In the genomic region with DNA sequence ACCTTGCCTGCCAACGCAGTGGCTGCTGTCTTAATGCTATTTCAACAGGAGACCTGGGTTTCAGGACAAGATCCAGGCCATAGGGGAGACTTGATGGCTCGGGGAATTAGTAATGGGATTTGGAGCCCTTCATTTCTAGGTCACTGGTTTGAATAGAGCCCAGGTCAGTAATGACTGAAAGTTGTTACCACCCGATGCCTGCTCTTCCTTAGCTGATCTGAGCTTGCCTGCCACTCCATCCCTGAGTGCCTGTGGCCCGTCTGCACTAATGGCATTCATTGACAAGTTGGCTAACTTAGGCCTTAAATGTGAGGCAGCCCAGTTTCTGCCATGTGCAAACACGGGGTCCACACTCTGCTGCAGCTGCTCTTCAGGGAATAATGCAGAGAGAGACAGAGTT, we compare ENCODE assay signal across 13 cellular contexts.
DNase-seq lines count a peak whose midpoint lies in the region; ATAC-seq and TF ChIP-seq lines count a peak whose summit lies in the region.
"Had no signal": no experiment of that assay in that cellular context is flagged by ENCODE, and none has a peak within 500 bp of the region (broad histone marks: within the 10 kb centered on the region; RNA-seq: fewer than 3 reads in every experiment).

No MANE protein-coding gene starts in this region.

- H3K4me1 ChIP-seq in GM23338 (ENCODE audit: insufficient read depth) (peaks cover 17% of the 10 kb centered on the region), smooth muscle cell (ENCODE audit: low read depth) (peaks cover 29% of the 10 kb centered on the region), upper lobe of left lung (peaks cover 9 to 31% (median 16%) of the 10 kb centered on the region in 4 donors)

- H3K36me3 Mint-ChIP-seq in GM23338 (ENCODE audit: low read depth) (no peaks in the 10 kb centered on the region), glutamatergic neuron (ENCODE audit: unreplicated experiment) (no peaks in the 10 kb centered on the region)
- H3K36me3 Mint-ChIP-seq: WTC11 had no signal

- ATAC-seq in GM23338: no peak
- no peak for ATAC-seq in upper lobe of left lung (ENCODE audit: low FRiP score in 2 of 2)

- H3K36me3 ChIP-seq in GM23338 (ENCODE audit: insufficient read depth): no peaks in the 10 kb centered on the region
- no peaks in the 10 kb centered on the region for H3K36me3 ChIP-seq in SU-DHL-6 (ENCODE audit: low read length)
- no peaks in the 10 kb centered on the region for H3K36me3 ChIP-seq in smooth muscle cell (ENCODE audit: low read depth)
- H3K36me3 ChIP-seq in upper lobe of left lung: no peaks in the 10 kb centered on the region

- WGBS in smooth muscle cell (ENCODE audit: low lambda C conversion rate): 51% methylated on average over 5 of the region's 5 CpGs
- WGBS in upper lobe of left lung, 2 donors: 70 to 81% methylated on average over 5 of the region's 5 CpGs

- no peak for TF ChIP-seq POLR2A in upper lobe of left lung (IDR thresholded peaks at IDR 0.05)

- no peaks in the 10 kb centered on the region for H3K27me3 ChIP-seq in GM23338 (ENCODE audit: insufficient read depth)
- H3K27me3 ChIP-seq in SU-DHL-6 (ENCODE audit: low read length): no peaks in the 10 kb centered on the region
- no peaks in the 10 kb centered on the region for H3K27me3 ChIP-seq in smooth muscle cell (ENCODE audit: low read depth)
- H3K27me3 ChIP-seq in upper lobe of left lung: no peaks in the 10 kb centered on the region

- H3K9me3 Mint-ChIP-seq in GM23338 (no peaks in the 10 kb centered on the region), glutamatergic neuron (ENCODE audit: unreplicated experiment) (no peaks in the 10 kb centered on the region)
- H3K9me3 Mint-ChIP-seq: WTC11 had no signal

- TF ChIP-seq EP300 in upper lobe of left lung (IDR thresholded peaks at IDR 0.05): no peak

- H3K27ac ChIP-seq in GM23338 (ENCODE audit: low read depth) (no peak overlapping the region), SU-DHL-6 (ENCODE audit: low read depth, low read length) (no peak overlapping the region), smooth muscle cell (ENCODE audit: low read depth) (peak overlapping the region; percentile 88), upper lobe of left lung (no peak overlapping the region)
- H3K27ac ChIP-seq: HL-60, psoas muscle had no signal

- no peak overlapping the region for H3K4me3 ChIP-seq in GM23338
- no peak overlapping the region for H3K4me3 ChIP-seq in SU-DHL-6 (ENCODE audit: insufficient read depth, low read length, poor library complexity, severe bottlenecking)
- H3K4me3 ChIP-seq in smooth muscle cell: no peak overlapping the region
- no peak overlapping the region for H3K4me3 ChIP-seq in upper lobe of left lung
- H3K4me3 ChIP-seq: psoas muscle had no signal

- H3K4me2 ChIP-seq in GM23338 (no peak overlapping the region), SU-DHL-6 (ENCODE audit: low read depth, low read length, poor library complexity, severe bottlenecking) (no peak overlapping the region), smooth muscle cell (peak overlapping the region; percentile 56)

- H3K9me2 ChIP-seq in GM23338 (ENCODE audit: insufficient read depth) (no peaks in the 10 kb centered on the region), SU-DHL-6 (replicated peaks; ENCODE audit: insufficient read depth, low read length) (no peaks in the 10 kb centered on the region)

- TF ChIP-seq CTCF in GM23338 (conservative IDR thresholded peaks at IDR 0.05; ENCODE audit: low read depth in 2 of 2): no peak
- TF ChIP-seq CTCF in SU-DHL-6 (IDR thresholded peaks at IDR 0.05; ENCODE audit: insufficient read depth, low read length, poor library complexity, severe bottlenecking): no peak
- no peak for TF ChIP-seq CTCF in glutamatergic neuron (IDR thresholded peaks at IDR 0.05; ENCODE audit: partially characterized antibody, unreplicated experiment)
- TF ChIP-seq CTCF in smooth muscle cell (IDR thresholded peaks at IDR 0.05; ENCODE audit: borderline replicate concordance, insufficient read depth, poor library complexity, severe bottlenecking): no peak
- no peak for TF ChIP-seq CTCF in upper lobe of left lung (IDR thresholded peaks at IDR 0.05)

- H3K9ac ChIP-seq in SU-DHL-6 (ENCODE audit: low read length): no peak overlapping the region
- no peak overlapping the region for H3K9ac ChIP-seq in smooth muscle cell (ENCODE audit: low read depth)

- no peak overlapping the region for H3K4me3 Mint-ChIP-seq in GM23338
- no peak overlapping the region for H3K4me3 Mint-ChIP-seq in glutamatergic neuron (ENCODE audit: unreplicated experiment)
- H3K4me3 Mint-ChIP-seq: WTC11 had no signal

- no peaks in the 10 kb centered on the region for H4K20me1 ChIP-seq in GM23338 (replicated peaks; ENCODE audit: insufficient read depth)
- H4K20me1 ChIP-seq in SU-DHL-6 (ENCODE audit: low read depth, low read length): no peaks in the 10 kb centered on the region
- H4K20me1 ChIP-seq in smooth muscle cell (ENCODE audit: low read depth): no peaks in the 10 kb centered on the region

- DNase-seq in GM23338 (ENCODE audit: low spot score) (no peak), glutamatergic neuron (peak; percentile 18), smooth muscle cell (lab: John Stamatoyannopoulos, UW; ENCODE audit: unreplicated experiment) (no peak), upper lobe of left lung (no peak), NCI-H2081 (lab: John Stamatoyannopoulos, UW) (no peak), HPDE6-E6E7 (ENCODE audit: extremely low spot score) (no peak), NCI-H128 (lab: John Stamatoyannopoulos, UW; ENCODE audit: unreplicated experiment) (no peak)
- DNase-seq: DMS79, NCI-H1436 treated with DMSO at 0.1 percent for 48 hours, psoas muscle had no signal

- H3K27ac Mint-ChIP-seq in GM23338: no peak overlapping the region
- H3K27ac Mint-ChIP-seq in glutamatergic neuron (ENCODE audit: unreplicated experiment): peak overlapping the region; percentile 17
- H3K27ac Mint-ChIP-seq: WTC11 had no signal

- H3K27me3 Mint-ChIP-seq in GM23338 (ENCODE audit: insufficient read depth, low read depth, poor library complexity) (no peaks in the 10 kb centered on the region), glutamatergic neuron (ENCODE audit: unreplicated experiment) (no peaks in the 10 kb centered on the region)

- no peaks in the 10 kb centered on the region for H3F3A ChIP-seq in GM23338 (replicated peaks; ENCODE audit: low read depth)
- H3F3A ChIP-seq in SU-DHL-6 (ENCODE audit: insufficient read depth): no peaks in the 10 kb centered on the region
- H3F3A ChIP-seq in smooth muscle cell (ENCODE audit: low read depth): peaks cover 32% of the 10 kb centered on the region

- H3K9me3 ChIP-seq in SU-DHL-6 (ENCODE audit: insufficient read depth, low read length) (no peaks in the 10 kb centered on the region), smooth muscle cell (replicated peaks; ENCODE audit: low read depth) (no peaks in the 10 kb centered on the region), upper lobe of left lung (no peaks in the 10 kb centered on the region)
- H3K9me3 ChIP-seq: psoas muscle had no signal

- peak overlapping the region; percentile 48 for H2AFZ ChIP-seq in GM23338
- peak overlapping the region; percentile 32 for H2AFZ ChIP-seq in SU-DHL-6 (ENCODE audit: low read depth, low read length, severe bottlenecking)
- H2AFZ ChIP-seq in smooth muscle cell (ENCODE audit: low read depth): peak overlapping the region; percentile 85

- H3K79me2 ChIP-seq in GM23338 (replicated peaks; ENCODE audit: insufficient read depth) (no peaks in the 10 kb centered on the region), SU-DHL-6 (ENCODE audit: insufficient read depth, low read length) (no peaks in the 10 kb centered on the region), smooth muscle cell (ENCODE audit: low read depth) (no peaks in the 10 kb centered on the region)

- H3K4me1 Mint-ChIP-seq in GM23338: peaks cover 18% of the 10 kb centered on the region
- H3K4me1 Mint-ChIP-seq in glutamatergic neuron (ENCODE audit: low read depth, unreplicated experiment): peaks cover 14% of the 10 kb centered on the region

TF ChIP-seq in GM23338, 12 proteins besides CTCF, POLR2A, EP300 and RAD21 (continues in another document):
- TF ChIP-seq ZNF331 (CRISPR knock-in tag; IDR thresholded peaks at IDR 0.05; ENCODE audit: low read depth): no peak
- no peak for TF ChIP-seq JUNB (IDR thresholded peaks at IDR 0.05; ENCODE audit: unreplicated experiment)
- TF ChIP-seq ZNF114 (CRISPR knock-in tag; IDR thresholded peaks at IDR 0.05): no peak
- TF ChIP-seq EZH2phosphoT487 (IDR thresholded peaks at IDR 0.05; ENCODE audit: unreplicated experiment): no peak
- TF ChIP-seq, protein P1, sequence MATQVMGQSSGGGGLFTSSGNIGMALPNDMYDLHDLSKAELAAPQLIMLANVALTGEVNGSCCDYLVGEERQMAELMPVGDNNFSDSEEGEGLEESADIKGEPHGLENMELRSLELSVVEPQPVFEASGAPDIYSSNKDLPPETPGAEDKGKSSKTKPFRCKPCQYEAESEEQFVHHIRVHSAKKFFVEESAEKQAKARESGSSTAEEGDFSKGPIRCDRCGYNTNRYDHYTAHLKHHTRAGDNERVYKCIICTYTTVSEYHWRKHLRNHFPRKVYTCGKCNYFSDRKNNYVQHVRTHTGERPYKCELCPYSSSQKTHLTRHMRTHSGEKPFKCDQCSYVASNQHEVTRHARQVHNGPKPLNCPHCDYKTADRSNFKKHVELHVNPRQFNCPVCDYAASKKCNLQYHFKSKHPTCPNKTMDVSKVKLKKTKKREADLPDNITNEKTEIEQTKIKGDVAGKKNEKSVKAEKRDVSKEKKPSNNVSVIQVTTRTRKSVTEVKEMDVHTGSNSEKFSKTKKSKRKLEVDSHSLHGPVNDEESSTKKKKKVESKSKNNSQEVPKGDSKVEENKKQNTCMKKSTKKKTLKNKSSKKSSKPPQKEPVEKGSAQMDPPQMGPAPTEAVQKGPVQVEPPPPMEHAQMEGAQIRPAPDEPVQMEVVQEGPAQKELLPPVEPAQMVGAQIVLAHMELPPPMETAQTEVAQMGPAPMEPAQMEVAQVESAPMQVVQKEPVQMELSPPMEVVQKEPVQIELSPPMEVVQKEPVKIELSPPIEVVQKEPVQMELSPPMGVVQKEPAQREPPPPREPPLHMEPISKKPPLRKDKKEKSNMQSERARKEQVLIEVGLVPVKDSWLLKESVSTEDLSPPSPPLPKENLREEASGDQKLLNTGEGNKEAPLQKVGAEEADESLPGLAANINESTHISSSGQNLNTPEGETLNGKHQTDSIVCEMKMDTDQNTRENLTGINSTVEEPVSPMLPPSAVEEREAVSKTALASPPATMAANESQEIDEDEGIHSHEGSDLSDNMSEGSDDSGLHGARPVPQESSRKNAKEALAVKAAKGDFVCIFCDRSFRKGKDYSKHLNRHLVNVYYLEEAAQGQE (IDR thresholded peaks at IDR 0.05; ENCODE audit: unreplicated experiment): no peak
- TF ChIP-seq, protein P2, sequence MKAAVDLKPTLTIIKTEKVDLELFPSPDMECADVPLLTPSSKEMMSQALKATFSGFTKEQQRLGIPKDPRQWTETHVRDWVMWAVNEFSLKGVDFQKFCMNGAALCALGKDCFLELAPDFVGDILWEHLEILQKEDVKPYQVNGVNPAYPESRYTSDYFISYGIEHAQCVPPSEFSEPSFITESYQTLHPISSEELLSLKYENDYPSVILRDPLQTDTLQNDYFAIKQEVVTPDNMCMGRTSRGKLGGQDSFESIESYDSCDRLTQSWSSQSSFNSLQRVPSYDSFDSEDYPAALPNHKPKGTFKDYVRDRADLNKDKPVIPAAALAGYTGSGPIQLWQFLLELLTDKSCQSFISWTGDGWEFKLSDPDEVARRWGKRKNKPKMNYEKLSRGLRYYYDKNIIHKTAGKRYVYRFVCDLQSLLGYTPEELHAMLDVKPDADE (IDR thresholded peaks at IDR 0.05): no peak

Comparison
In these comparisons a context has a peak if more than half of its experiments do, and no peak if none do; other contexts are left out.
1. H2AFZ ChIP-seq: peak in every context shown above with its lines; median percentile 85 in smooth muscle cell; 48 in GM23338; 32 in SU-DHL-6.